9 cellular contexts compared by ENCODE assay signal in the genomic region with DNA sequence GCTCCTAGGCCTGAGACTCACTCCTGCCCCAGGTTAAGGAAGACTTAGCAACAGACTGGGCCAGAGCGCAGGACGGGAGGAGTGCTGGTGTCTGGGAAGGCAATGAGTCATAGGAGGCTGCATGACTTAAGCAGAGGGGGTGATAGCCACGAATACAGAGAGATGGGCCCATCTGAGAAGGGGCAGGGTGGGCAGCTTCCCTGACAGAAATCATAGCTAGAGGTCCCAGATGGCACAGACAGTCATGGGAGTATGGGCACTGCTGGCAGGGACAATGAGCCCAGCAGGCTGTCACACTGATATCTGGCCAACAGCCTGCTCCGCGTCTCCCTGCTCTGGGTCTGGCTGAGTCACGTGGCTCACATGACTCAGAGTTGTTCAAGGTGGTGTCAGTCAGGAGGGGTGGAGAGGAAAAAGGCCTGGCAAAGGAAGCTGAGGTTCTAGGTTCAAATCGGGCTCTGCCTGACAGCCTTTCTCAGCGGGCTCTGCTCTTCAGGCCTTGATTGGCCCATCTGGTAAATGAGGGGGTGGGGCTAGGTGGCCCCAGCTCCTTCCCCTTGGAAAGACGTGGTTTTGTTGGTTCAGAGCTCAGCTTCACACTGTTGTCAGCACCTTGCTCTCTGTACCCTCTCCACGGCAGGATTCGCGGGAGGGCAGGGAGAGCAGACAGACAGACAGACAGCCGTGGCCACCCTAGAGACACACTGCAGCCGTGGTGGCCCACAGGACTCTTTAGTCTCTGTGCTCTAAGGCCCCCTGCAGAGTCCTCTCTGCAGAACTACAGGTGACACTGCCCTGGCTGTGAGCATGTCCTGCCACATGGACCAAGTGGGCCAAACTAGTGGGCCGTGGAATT. TPM values are rescaled to one million over a fixed set of nuclear protein-coding genes. Genes with fewer than 3 reads are reported as not detected.
DNase-seq lines count a peak whose midpoint lies in the region; ATAC-seq, FAIRE-seq and TF ChIP-seq lines count a peak whose summit lies in the region.
"Had no signal": no experiment of that assay in that cellular context is flagged by ENCODE, and none has a peak within 500 bp of the region (broad histone marks: within the 10 kb centered on the region; RNA-seq: fewer than 3 reads in every experiment).

No MANE protein-coding gene starts in this region.

- H3K36me3 Mint-ChIP-seq in activated naive CD8-positive, alpha-beta T cell treated with anti-CD3 and anti-CD28 coated beads, Interleukin-2, amount 50 U/mL, for 24 hours (ENCODE audit: low read depth), result no peaks in the 10 kb centered on the region

- 40 to 51% (median 45%) methylated on average over 15 of the region's 15 CpGs for WGBS in heart left ventricle, 4 donors

- H3K27me3 Mint-ChIP-seq in activated naive CD8-positive, alpha-beta T cell treated with anti-CD3 and anti-CD28 coated beads, Interleukin-2, amount 50 U/mL, for 24 hours, result peaks cover 11% of the 10 kb centered on the region

- intact Hi-C loops in heart left ventricle (cut with DNase I), result loop anchor here in 9 of 10 donors (5.0 kb wide), 2 partner anchors 65 to 160 kb away; no protein-coding TSS in a partner anchor
- intact Hi-C loops in sciatic nerve (cut with DNase I), result no loop called here

- H3K4me3 ChIP-seq in AG04449 (ENCODE audit: low read depth, low read length) (no peak overlapping the region), heart left ventricle (no peak overlapping the region)

- CTCF ChIA-PET in AG04449 (lab: Yijun Ruan, JAX), result interaction anchor here (1.3 to 10.8 kb wide), 16 partner anchors 13 to 208 kb away, joined by 4 to 135 read pairs (median 12); no protein-coding TSS in a partner anchor

- no peaks in the 10 kb centered on the region for H3K27me3 ChIP-seq in heart left ventricle

- TF ChIP-seq POLR2A in heart left ventricle (IDR thresholded peaks at IDR 0.05), result peak in 1 of 2 donors; percentile 18

- H3K9me3 ChIP-seq in heart left ventricle, result no peaks in the 10 kb centered on the region

- POLR2A ChIA-PET in AG04449 (lab: Yijun Ruan, JAX), result interaction anchor here (0.9 to 2.7 kb wide), 8 partner anchors 9 to 326 kb away, joined by 3 to 28 read pairs (median 4); no protein-coding TSS in a partner anchor

- peaks cover 0 to 64% (median 42%) of the 10 kb centered on the region in 9 donors for H3K36me3 ChIP-seq in heart left ventricle

- H3K9me3 Mint-ChIP-seq in activated naive CD8-positive, alpha-beta T cell treated with anti-CD3 and anti-CD28 coated beads, Interleukin-2, amount 50 U/mL, for 24 hours, result no peaks in the 10 kb centered on the region
- H3K9me3 Mint-ChIP-seq: stimulated activated naive CD8-positive, alpha-beta T cell treated with anti-CD3 and anti-CD28 coated beads, Interleukin-15, Interleukin-2, amounts not matched to agents 100 ng/mL and 50 ng/mL, for 24 hours had no signal

- peak; percentile 62 for ATAC-seq in activated naive CD8-positive, alpha-beta T cell treated with anti-CD3 and anti-CD28 coated beads, Interleukin-2, amount 50 U/mL, for 24 hours
- ATAC-seq in heart left ventricle (peak; percentile 93 to 95 (median 94)), sciatic nerve (peak; percentile 91), GM18870 (IDR thresholded peaks at IDR 0.05; ENCODE audit: unreplicated experiment) (no peak)

- DNase-seq in AG04449 (ENCODE audit: low read depth, low spot score) (peak; percentile 88), HTR-8/SVneo (ENCODE audit: insufficient read length, low spot score) (peak; percentile 89), heart left ventricle (peak; percentile 67 to 93 (median 84)), sciatic nerve (ENCODE audit: low spot score) (peak; percentile 73), GM13977 (ENCODE audit: low spot score) (no peak), GOT3 (lab: John Stamatoyannopoulos, UW) (no peak)
- DNase-seq in activated naive CD8-positive, alpha-beta T cell treated with anti-CD3 and anti-CD28 coated beads, Interleukin-2, amount 50 U/mL, for 24 hours, result no peak

- TF ChIP-seq CTCF in AG04449 (IDR thresholded peaks at IDR 0.05; ENCODE audit: insufficient read depth, low read length, missing control alignments) (no peak), heart left ventricle (IDR thresholded peaks at IDR 0.05) (no peak), GM13977 (IDR thresholded peaks at IDR 0.05; ENCODE audit: extremely low read depth, insufficient read depth, missing control alignments) (no peak)

- peaks cover 0 to 26% (median 18%) of the 10 kb centered on the region in 12 donors for H3K4me1 ChIP-seq in heart left ventricle

- no peak overlapping the region for H3K27ac Mint-ChIP-seq in activated naive CD8-positive, alpha-beta T cell treated with anti-CD3 and anti-CD28 coated beads, Interleukin-2, amount 50 U/mL, for 24 hours
- H3K27ac Mint-ChIP-seq: stimulated activated naive CD8-positive, alpha-beta T cell treated with anti-CD3 and anti-CD28 coated beads, Interleukin-15, Interleukin-2, amounts not matched to agents 100 ng/mL and 50 ng/mL, for 24 hours had no signal

- no peaks in the 10 kb centered on the region for H3K4me1 Mint-ChIP-seq in activated naive CD8-positive, alpha-beta T cell treated with anti-CD3 and anti-CD28 coated beads, Interleukin-2, amount 50 U/mL, for 24 hours

- peak; percentile 88 for FAIRE-seq in HTR-8/SVneo (lab: Jason Lieb, UNC)

- H3K27ac ChIP-seq in heart left ventricle, result peak overlapping the region in 11 of 12 donors; percentile 58 to 87 (median 77)

- in situ Hi-C loops in GM13977 (cut with MboI; ENCODE audit: low pct_unique_long_range_greater_than_20kb, low sequenced_read_pairs, unreplicated experiment), result no loop called here

- no peak overlapping the region for H3K4me3 Mint-ChIP-seq in activated naive CD8-positive, alpha-beta T cell treated with anti-CD3 and anti-CD28 coated beads, Interleukin-2, amount 50 U/mL, for 24 hours
- H3K4me3 Mint-ChIP-seq: stimulated activated naive CD8-positive, alpha-beta T cell treated with anti-CD3 and anti-CD28 coated beads, Interleukin-15, Interleukin-2, amounts not matched to agents 100 ng/mL and 50 ng/mL, for 24 hours had no signal

RNA-seq across cellular contexts. Expression of gene DBX1, which starts 47.8 kb away (rescaled TPM):
- total RNA-seq in heart left ventricle (not detected), sciatic nerve (not detected)
- polyA plus RNA-seq in heart left ventricle, result not detected

Comparison
In these comparisons a context has a peak if more than half of its experiments do, and no peak if none do; other contexts are left out.
1. DNase-seq: peak in AG04449 (single experiment), HTR-8/SVneo (single experiment), heart left ventricle (5 of 5) and sciatic nerve (single experiment); none in activated naive CD8-positive, alpha-beta T cell treated with anti-CD3 and anti-CD28 coated beads, Interleukin-2, amount 50 U/mL, for 24 hours (single experiment), GM13977 (single experiment) and GOT3 (single experiment).